Comparison of ENCODE assay signal across 17 cellular contexts in the genomic region with DNA sequence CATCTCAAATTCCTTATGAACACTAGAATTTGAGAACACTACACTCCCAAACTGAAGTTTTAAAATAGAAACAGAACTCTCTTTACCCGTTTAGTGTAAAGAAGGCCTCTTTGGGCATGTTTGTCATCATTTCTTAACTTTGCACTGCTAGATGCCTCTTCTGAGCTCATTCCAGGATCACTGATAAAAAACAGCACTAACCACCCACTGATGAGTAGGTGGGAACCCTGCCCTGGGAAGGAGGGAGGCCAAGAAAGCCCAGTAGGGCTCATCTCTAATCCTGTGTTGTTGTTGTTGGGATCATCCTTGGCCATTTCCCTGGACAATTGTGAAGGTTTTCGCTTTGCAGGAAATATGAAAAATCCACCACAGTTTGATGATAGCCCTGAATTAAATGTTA.
A peak's percentile ranks its signal among the peaks of the same experiment; 100 is the strongest.
DNase-seq lines count a peak whose midpoint lies in the region; ATAC-seq, FAIRE-seq and TF ChIP-seq lines count a peak whose summit lies in the region.
"Had no signal": no experiment of that assay in that cellular context is flagged by ENCODE, and none has a peak within 500 bp of the region (broad histone marks: within the 10 kb centered on the region; RNA-seq: fewer than 3 reads in every experiment).

No MANE protein-coding gene starts in this region.

- dilution Hi-C loops in IMR-90 (cut with HindIII; ENCODE audit: low sequenced_read_pairs, unreplicated experiment), result no loop called here

- no peaks in the 10 kb centered on the region for H3K27me3 ChIP-seq in IMR-90 (ENCODE audit: control insufficient read depth, insufficient read depth, low read length)
- no peaks in the 10 kb centered on the region for H3K27me3 ChIP-seq in adipocyte (replicated peaks; ENCODE audit: control insufficient read depth, insufficient read depth, low read length)
- H3K27me3 ChIP-seq: colonic mucosa had no signal

- H2BK20ac ChIP-seq in IMR-90 (ENCODE audit: low read depth, low read length), result peak overlapping the region; percentile 86

- H3K56ac ChIP-seq in IMR-90 (ENCODE audit: extremely low read depth, insufficient read depth, low read length), result peak overlapping the region; percentile 73

- H3K79me1 ChIP-seq in IMR-90 (ENCODE audit: low read depth in 1 of 2, low read length in 2 of 2), result peaks cover 0 to 24% of the 10 kb centered on the region in 2 experiments; a peak in 2 of 4 replicates

- H4K8ac ChIP-seq in IMR-90 (ENCODE audit: low read depth in 2 of 2, low read length in 2 of 2), result peak overlapping the region; percentile 66 to 83

- peak overlapping the region; percentile 94 for H3K27ac ChIP-seq in IMR-90 (ENCODE audit: insufficient read depth, low read length)
- H3K27ac ChIP-seq: colonic mucosa had no signal

- peak overlapping the region; percentile 95 for H2AK5ac ChIP-seq in IMR-90 (ENCODE audit: low read depth, low read length)

- H3K4me2 ChIP-seq in IMR-90 (ENCODE audit: low read depth, low read length), result peak overlapping the region; percentile 53; the same call in 1 of the 2 replicates

- H3K4me1 Mint-ChIP-seq in stimulated activated effector memory CD8-positive, alpha-beta T cell treated with anti-CD3 and anti-CD28 coated beads, Interleukin-12 subunit alpha, Interleukin-12 subunit beta, amount 100 ng/mL, for 72 hours, result peaks cover 21% of the 10 kb centered on the region

- FAIRE-seq in GM19239 (lab: Jason Lieb, UNC), result no peak

- H3K9me3 ChIP-seq in IMR-90 (ENCODE audit: control insufficient read depth, insufficient read depth, low read length) (no peaks in the 10 kb centered on the region), adipocyte (ENCODE audit: control insufficient read depth, low read length) (no peaks in the 10 kb centered on the region)
- H3K9me3 ChIP-seq: colonic mucosa, HAP-1 had no signal

- H4K20me1 ChIP-seq in IMR-90 (ENCODE audit: insufficient read depth, low read length), result no peaks in the 10 kb centered on the region

- no peaks in the 10 kb centered on the region for H3K36me3 Mint-ChIP-seq in stimulated activated effector memory CD8-positive, alpha-beta T cell treated with anti-CD3 and anti-CD28 coated beads, Interleukin-12 subunit alpha, Interleukin-12 subunit beta, amount 100 ng/mL, for 72 hours

- H3K4me3 ChIP-seq in IMR-90 (ENCODE audit: insufficient read depth, low read depth, low read length), result no peak overlapping the region
- H3K4me3 ChIP-seq in adipocyte (ENCODE audit: low read length), result peak overlapping the region; percentile 46
- H3K4me3 ChIP-seq in fibroblast of pulmonary artery (replicated peaks; ENCODE audit: low read depth, low read length), result no peak overlapping the region
- H3K4me3 ChIP-seq: colonic mucosa, HAP-1 had no signal

- TF ChIP-seq CTCF in IMR-90 (conservative IDR thresholded peaks at IDR 0.05; ENCODE audit: low read depth, low read length) (no peak), fibroblast of pulmonary artery (IDR thresholded peaks at IDR 0.05; ENCODE audit: low read length, missing control alignments) (no peak)

- peak overlapping the region; percentile 94 for H2BK5ac ChIP-seq in IMR-90 (ENCODE audit: low read depth, low read length, poor library complexity, severe bottlenecking)

- DNase-seq in IMR-90 (peak; percentile 49), adipocyte (ENCODE audit: low read depth) (no peak), fibroblast of pulmonary artery (ENCODE audit: low read depth) (peak; percentile 30), NCI-H345 treated with DMSO at 0.1 percent for 48 hours (lab: John Stamatoyannopoulos, UW; ENCODE audit: unreplicated experiment) (no peak), GM19239 (ENCODE audit: insufficient read length, low spot score) (no peak)
- DNase-seq in stimulated activated effector memory CD8-positive, alpha-beta T cell treated with anti-CD3 and anti-CD28 coated beads, Interleukin-12 subunit alpha, Interleukin-12 subunit beta, amount 100 ng/mL, for 72 hours (ENCODE audit: low spot score in 2 of 2), result no peak
- no peak for DNase-seq in stimulated activated CD4-positive, alpha-beta T cell treated with anti-CD3 and anti-CD28 coated beads, Interleukin-4, amount 100 ng/mL, for 24 hours
- DNase-seq: activated CD4-positive, alpha-beta T cell treated with anti-CD3 and anti-CD28 coated beads, Interleukin-2, amount 10 ng/mL, durations not matched to agents 7 days and 5 days; activated naive CD4-positive, alpha-beta T cell treated with anti-CD3 and anti-CD28 coated beads, Interleukin-2, amount 50 U/mL, for 16 hours; CD8-positive, alpha-beta memory T cell; colonic mucosa; left cardiac atrium; MM.1S; NCI-H2107; nephron progenitor cell had no signal

- no peaks in the 10 kb centered on the region for H3K9me3 Mint-ChIP-seq in stimulated activated effector memory CD8-positive, alpha-beta T cell treated with anti-CD3 and anti-CD28 coated beads, Interleukin-12 subunit alpha, Interleukin-12 subunit beta, amount 100 ng/mL, for 72 hours
- H3K9me3 Mint-ChIP-seq: CD8-positive, alpha-beta memory T cell; nephron progenitor cell; T-helper 1 cell treated with Interleukin-12 subunit alpha and Interleukin-12 subunit beta and Interleukin-4 antibody, amounts not matched to agents 30 μg/mL and 1 μg/mL, for 36 hours had no signal

- POLR2A ChIA-PET in IMR-90 (lab: Charles Lee; ENCODE audit: unreplicated experiment), result interaction anchor here (0.6 to 1.1 kb wide), 2 partner anchors 152 to 169 kb away, joined by 3 to 6 read pairs; no protein-coding TSS in a partner anchor

- no peak for TF ChIP-seq POLR2A in IMR-90 (IDR thresholded peaks at IDR 0.05; ENCODE audit: low read depth, low read length)

- H4K5ac ChIP-seq in IMR-90 (ENCODE audit: low read depth, low read length), result peak overlapping the region; percentile 54; the same call in 1 of the 2 replicates

- H2AFZ ChIP-seq in IMR-90 (replicated peaks; ENCODE audit: low read length, poor library complexity), result peak overlapping the region; percentile 60

- no peak overlapping the region for H3K4me3 Mint-ChIP-seq in stimulated activated effector memory CD8-positive, alpha-beta T cell treated with anti-CD3 and anti-CD28 coated beads, Interleukin-12 subunit alpha, Interleukin-12 subunit beta, amount 100 ng/mL, for 72 hours
- H3K4me3 Mint-ChIP-seq: activated CD4-positive, alpha-beta T cell treated with anti-CD3 and anti-CD28 coated beads, Interleukin-2, amount 10 ng/mL, durations not matched to agents 7 days and 5 days; CD8-positive, alpha-beta memory T cell; nephron progenitor cell; T-helper 1 cell treated with Interleukin-12 subunit alpha and Interleukin-12 subunit beta and Interleukin-4 antibody, amounts not matched to agents 30 μg/mL and 1 μg/mL, for 36 hours had no signal

- H3K18ac ChIP-seq in IMR-90 (ENCODE audit: low read depth, low read length), result peak overlapping the region; percentile 73

- CTCF ChIA-PET in IMR-90 (lab: Yijun Ruan, JAX), result no interaction called here

- H3K23ac ChIP-seq in IMR-90 (ENCODE audit: low read depth, low read length), result peak overlapping the region; percentile 94

- peak overlapping the region; percentile 94 for H3K14ac ChIP-seq in IMR-90 (replicated peaks; ENCODE audit: low read depth, low read length)

- ATAC-seq in IMR-90 (ENCODE audit: low read depth), result no peak
- ATAC-seq in stimulated activated effector memory CD8-positive, alpha-beta T cell treated with anti-CD3 and anti-CD28 coated beads, Interleukin-12 subunit alpha, Interleukin-12 subunit beta, amount 100 ng/mL, for 72 hours, result peak; percentile 76

- H3K9ac ChIP-seq in IMR-90 (ENCODE audit: low read depth, low read length), result no peak overlapping the region
- H3K9ac ChIP-seq in adipocyte (ENCODE audit: low read length), result peak overlapping the region; percentile 37

- peak overlapping the region; percentile 6 for H3K27ac Mint-ChIP-seq in stimulated activated effector memory CD8-positive, alpha-beta T cell treated with anti-CD3 and anti-CD28 coated beads, Interleukin-12 subunit alpha, Interleukin-12 subunit beta, amount 100 ng/mL, for 72 hours
- H3K27ac Mint-ChIP-seq: activated CD4-positive, alpha-beta T cell treated with anti-CD3 and anti-CD28 coated beads, Interleukin-2, amount 10 ng/mL, durations not matched to agents 7 days and 5 days; nephron progenitor cell; T-helper 1 cell treated with Interleukin-12 subunit alpha and Interleukin-12 subunit beta and Interleukin-4 antibody, amounts not matched to agents 30 μg/mL and 1 μg/mL, for 36 hours had no signal

- no CpG with 5 or more reads among the region's 2 CpGs for WGBS in IMR-90 (ENCODE audit: extremely low coverage in 2 of 2, insufficient read length in 1 of 2), 2 experiments

- BruUV-seq in IMR-90 (replicated peaks; lab: Mats Ljungman, UMichigan), result no TSS peak

- no peaks in the 10 kb centered on the region for H3K36me3 ChIP-seq in IMR-90 (ENCODE audit: control insufficient read depth, insufficient read depth, low read length)
- no peaks in the 10 kb centered on the region for H3K36me3 ChIP-seq in adipocyte (ENCODE audit: control insufficient read depth, insufficient read depth, low read length, severe bottlenecking)
- H3K36me3 ChIP-seq: colonic mucosa, HAP-1 had no signal

- H3K4me1 ChIP-seq in IMR-90 (ENCODE audit: control insufficient read depth, insufficient read depth, low read length) (peaks cover 25% of the 10 kb centered on the region), adipocyte (ENCODE audit: control insufficient read depth, insufficient read depth, low read length) (peaks cover 56% of the 10 kb centered on the region)
- H3K4me1 ChIP-seq: colonic mucosa, HAP-1 had no signal

- intact Hi-C loops in IMR-90 (cut with micrococcal nuclease), result no loop called here

- TF ChIP-seq RAD21 in IMR-90 (IDR thresholded peaks at IDR 0.05; ENCODE audit: low read length), result no peak

- peak overlapping the region; percentile 8 for H2AK9ac ChIP-seq in IMR-90 (replicated peaks; ENCODE audit: low read depth, low read length, poor library complexity)

- peak overlapping the region; percentile 94 for H2BK120ac ChIP-seq in IMR-90 (ENCODE audit: low read depth, low read length)

- peaks cover 13% of the 10 kb centered on the region for H3K9me1 ChIP-seq in IMR-90 (ENCODE audit: insufficient read depth, low read length)

- peak overlapping the region; percentile 83 for H4K91ac ChIP-seq in IMR-90 (ENCODE audit: insufficient read depth, low read depth, low read length)

- H2BK15ac ChIP-seq in IMR-90 (ENCODE audit: low read depth, low read length), result peak overlapping the region; percentile 95

- in situ Hi-C loops in IMR-90 (cut with MboI; ENCODE audit: low sequenced_read_pairs), result no loop called here

- peak overlapping the region; percentile 88 for H3K4ac ChIP-seq in IMR-90 (ENCODE audit: low read depth, low read length)

TF ChIP-seq in IMR-90, 13 proteins besides CTCF, POLR2A, EP300 and RAD21:
- no peak for TF ChIP-seq NFE2L2 (IDR thresholded peaks at IDR 0.05; ENCODE audit: low read depth, low read length)
- TF ChIP-seq MXI1 (IDR thresholded peaks at IDR 0.05; ENCODE audit: borderline replicate concordance, low read depth, low read length), result no peak
- TF ChIP-seq MAFK (IDR thresholded peaks at IDR 0.05; ENCODE audit: low read depth, low read length), result no peak
- TF ChIP-seq CHD1 (IDR thresholded peaks at IDR 0.05; ENCODE audit: low read depth, low read length), result no peak
- TF ChIP-seq RCOR1 (IDR thresholded peaks at IDR 0.05; ENCODE audit: insufficient replicate concordance, low read length), result no peak

Comparison
In these comparisons a context has a peak if more than half of its experiments do, and no peak if none do; other contexts are left out.
1. DNase-seq: peak in IMR-90 (single experiment) and fibroblast of pulmonary artery (single experiment); none in adipocyte (single experiment), stimulated activated effector memory CD8-positive, alpha-beta T cell treated with anti-CD3 and anti-CD28 coated beads, Interleukin-12 subunit alpha, Interleukin-12 subunit beta, amount 100 ng/mL, for 72 hours (0 of 2), NCI-H345 treated with DMSO at 0.1 percent for 48 hours (single experiment), GM19239 (single experiment) and stimulated activated CD4-positive, alpha-beta T cell treated with anti-CD3 and anti-CD28 coated beads, Interleukin-4, amount 100 ng/mL, for 24 hours (single experiment).